In the genomic region with DNA sequence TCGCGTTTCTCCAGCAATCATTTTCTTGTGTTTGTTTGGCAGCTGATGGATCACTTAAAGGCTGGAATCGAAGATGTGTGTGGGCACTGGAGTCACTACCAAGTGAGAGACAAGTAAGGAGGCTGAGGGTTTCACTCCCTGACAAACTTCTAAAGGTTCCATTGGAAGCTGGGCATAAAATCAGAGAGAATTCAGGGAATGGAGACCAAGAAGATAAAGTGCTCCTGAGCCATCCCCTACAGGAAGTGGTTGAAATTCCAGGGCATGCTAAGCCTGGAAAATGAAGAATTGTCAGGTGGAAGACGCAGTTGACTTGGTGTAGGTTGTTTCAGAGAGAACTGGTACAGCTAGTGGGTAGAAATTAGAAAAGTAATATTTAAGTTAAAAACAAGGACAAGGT, we compare ENCODE assay signal across 1 cellular context.
TF ChIP-seq lines count a peak whose summit lies in the region.

No MANE protein-coding gene starts in this region.

TF ChIP-seq in IMR-90, 13 proteins besides CTCF, POLR2A, EP300 and RAD21:
- no peak for TF ChIP-seq SMC3 (IDR thresholded peaks at IDR 0.05; ENCODE audit: low read depth, low read length)
- TF ChIP-seq CEBPB (IDR thresholded peaks at IDR 0.05; ENCODE audit: low read depth, low read length) = no peak
- TF ChIP-seq, protein P1, sequence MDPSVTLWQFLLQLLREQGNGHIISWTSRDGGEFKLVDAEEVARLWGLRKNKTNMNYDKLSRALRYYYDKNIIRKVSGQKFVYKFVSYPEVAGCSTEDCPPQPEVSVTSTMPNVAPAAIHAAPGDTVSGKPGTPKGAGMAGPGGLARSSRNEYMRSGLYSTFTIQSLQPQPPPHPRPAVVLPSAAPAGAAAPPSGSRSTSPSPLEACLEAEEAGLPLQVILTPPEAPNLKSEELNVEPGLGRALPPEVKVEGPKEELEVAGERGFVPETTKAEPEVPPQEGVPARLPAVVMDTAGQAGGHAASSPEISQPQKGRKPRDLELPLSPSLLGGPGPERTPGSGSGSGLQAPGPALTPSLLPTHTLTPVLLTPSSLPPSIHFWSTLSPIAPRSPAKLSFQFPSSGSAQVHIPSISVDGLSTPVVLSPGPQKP (IDR thresholded peaks at IDR 0.05; ENCODE audit: borderline replicate concordance, low read depth, low read length) = no peak
- TF ChIP-seq MAFK (IDR thresholded peaks at IDR 0.05; ENCODE audit: low read depth, low read length) = no peak
- no peak for TF ChIP-seq BHLHE40 (IDR thresholded peaks at IDR 0.05; ENCODE audit: low read depth, low read length)
- TF ChIP-seq, protein P2, sequence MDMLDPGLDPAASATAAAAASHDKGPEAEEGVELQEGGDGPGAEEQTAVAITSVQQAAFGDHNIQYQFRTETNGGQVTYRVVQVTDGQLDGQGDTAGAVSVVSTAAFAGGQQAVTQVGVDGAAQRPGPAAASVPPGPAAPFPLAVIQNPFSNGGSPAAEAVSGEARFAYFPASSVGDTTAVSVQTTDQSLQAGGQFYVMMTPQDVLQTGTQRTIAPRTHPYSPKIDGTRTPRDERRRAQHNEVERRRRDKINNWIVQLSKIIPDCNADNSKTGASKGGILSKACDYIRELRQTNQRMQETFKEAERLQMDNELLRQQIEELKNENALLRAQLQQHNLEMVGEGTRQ (IDR thresholded peaks at IDR 0.05; ENCODE audit: low read depth, low read length) = no peak
